8 cellular contexts compared by ENCODE assay signal in genomic region chr6:156988276-156989158, GRCh38.
DNase-seq lines count a peak whose midpoint lies in the region; ATAC-seq, FAIRE-seq and TF ChIP-seq lines count a peak whose summit lies in the region.

No MANE protein-coding gene starts in this region.

- no peak overlapping the region for H3K4me3 ChIP-seq in CD4-positive, CD25-positive, alpha-beta regulatory T cell (ENCODE audit: low read depth, low read length)
- no peak overlapping the region for H3K4me3 ChIP-seq in SU-DHL-6 (ENCODE audit: insufficient read depth, low read length, poor library complexity, severe bottlenecking)

- H3K4me3 Mint-ChIP-seq in CD4-positive, CD25-positive, alpha-beta regulatory T cell = peak overlapping the region in 2 of 4 donors; percentile 5 to 64
- H3K4me3 Mint-ChIP-seq in mesothelial cell of epicardium = no peak overlapping the region

- H3K4me1 ChIP-seq in CD4-positive, CD25-positive, alpha-beta regulatory T cell (ENCODE audit: control insufficient read depth, insufficient read depth, low read length, poor library complexity, severe bottlenecking) = peaks cover 14% of the 10 kb centered on the region

- no peaks in the 10 kb centered on the region for H3K9me3 Mint-ChIP-seq in CD4-positive, CD25-positive, alpha-beta regulatory T cell
- no peaks in the 10 kb centered on the region for H3K9me3 Mint-ChIP-seq in mesothelial cell of epicardium

- H3K27me3 Mint-ChIP-seq in CD4-positive, CD25-positive, alpha-beta regulatory T cell = no peaks in the 10 kb centered on the region
- no peaks in the 10 kb centered on the region for H3K27me3 Mint-ChIP-seq in mesothelial cell of epicardium (ENCODE audit: low read depth)

- H3K27ac ChIP-seq in CD4-positive, CD25-positive, alpha-beta regulatory T cell (ENCODE audit: insufficient read depth, low read length, poor library complexity, severe bottlenecking) = no peak overlapping the region
- H3K27ac ChIP-seq in SU-DHL-6 (ENCODE audit: low read depth, low read length) = peak overlapping the region; percentile 56

- H3K79me2 ChIP-seq in SU-DHL-6 (ENCODE audit: insufficient read depth, low read length) = peaks cover 86% of the 10 kb centered on the region

- no peaks in the 10 kb centered on the region for H3K36me3 Mint-ChIP-seq in CD4-positive, CD25-positive, alpha-beta regulatory T cell
- H3K36me3 Mint-ChIP-seq in mesothelial cell of epicardium = no peaks in the 10 kb centered on the region

- ATAC-seq in CD4-positive, CD25-positive, alpha-beta regulatory T cell (ENCODE audit: low read depth in 2 of 2) = peak; percentile 37 to 58
- ATAC-seq in GM19035 (IDR thresholded peaks at IDR 0.05; ENCODE audit: unreplicated experiment) (peak; percentile 60), HG03097 (IDR thresholded peaks at IDR 0.05; ENCODE audit: low FRiP score, unreplicated experiment) (peak; percentile 64)

- H3K9ac ChIP-seq in SU-DHL-6 (ENCODE audit: low read length) = no peak overlapping the region

- peaks cover 23 to 80% (median 56%) of the 10 kb centered on the region in 4 donors for H3K4me1 Mint-ChIP-seq in CD4-positive, CD25-positive, alpha-beta regulatory T cell
- H3K4me1 Mint-ChIP-seq in mesothelial cell of epicardium = peaks cover 36% of the 10 kb centered on the region

- H3K4me2 ChIP-seq in SU-DHL-6 (ENCODE audit: low read depth, low read length, poor library complexity, severe bottlenecking) = peak overlapping the region; percentile 60

- H3K27me3 ChIP-seq in CD4-positive, CD25-positive, alpha-beta regulatory T cell (ENCODE audit: control insufficient read depth, insufficient read depth, low read length) = no peaks in the 10 kb centered on the region
- H3K27me3 ChIP-seq in SU-DHL-6 (ENCODE audit: low read length) = no peaks in the 10 kb centered on the region

- TF ChIP-seq CTCF in SU-DHL-6 (IDR thresholded peaks at IDR 0.05; ENCODE audit: insufficient read depth, low read length, poor library complexity, severe bottlenecking) (no peak), mesothelial cell of epicardium (IDR thresholded peaks at IDR 0.05; ENCODE audit: unreplicated experiment) (no peak)

- H2AFZ ChIP-seq in SU-DHL-6 (ENCODE audit: low read depth, low read length, severe bottlenecking) = no peak overlapping the region

- peaks cover 11% of the 10 kb centered on the region; the same call in 1 of the 2 replicates for H4K20me1 ChIP-seq in SU-DHL-6 (ENCODE audit: low read depth, low read length)

- no peak for FAIRE-seq in RCC 7860 (lab: Jason Lieb, UNC)

- no peak for DNase-seq in CD4-positive, CD25-positive, alpha-beta regulatory T cell
- no peak for DNase-seq in mesothelial cell of epicardium (ENCODE audit: low spot score in 2 of 2, unreplicated experiment in 2 of 2)
- DNase-seq in RCC 7860 (ENCODE audit: low spot score) = no peak
- DNase-seq in NCI-H82 treated with DMSO at 0.1 percent for 48 hours (lab: John Stamatoyannopoulos, UW; ENCODE audit: unreplicated experiment) = no peak
- no peak for DNase-seq in activated CD8-positive, alpha-beta memory T cell treated with anti-CD3 and anti-CD28 coated beads, Interleukin-2, amount 50 U/mL, for 4 hours

- H3F3A ChIP-seq in SU-DHL-6 (ENCODE audit: insufficient read depth) = peaks cover 5% of the 10 kb centered on the region; the same call in 1 of the 2 replicates

- H3K9me2 ChIP-seq in SU-DHL-6 (replicated peaks; ENCODE audit: insufficient read depth, low read length) = no peaks in the 10 kb centered on the region

- H3K36me3 ChIP-seq in CD4-positive, CD25-positive, alpha-beta regulatory T cell (ENCODE audit: control insufficient read depth, insufficient read depth, low read length) = no peaks in the 10 kb centered on the region
- H3K36me3 ChIP-seq in SU-DHL-6 (ENCODE audit: low read length) = no peaks in the 10 kb centered on the region

- H3K9me3 ChIP-seq in CD4-positive, CD25-positive, alpha-beta regulatory T cell (ENCODE audit: control insufficient read depth in 2 of 2, low read length in 2 of 2) = no peaks in the 10 kb centered on the region
- no peaks in the 10 kb centered on the region for H3K9me3 ChIP-seq in SU-DHL-6 (ENCODE audit: insufficient read depth, low read length)

- peak overlapping the region in 2 of 3 donors; percentile 4 to 15 for H3K27ac Mint-ChIP-seq in CD4-positive, CD25-positive, alpha-beta regulatory T cell
- peak overlapping the region; percentile 31 for H3K27ac Mint-ChIP-seq in mesothelial cell of epicardium
